Comparison of ENCODE assay signal across 19 cellular contexts in the genomic region with DNA sequence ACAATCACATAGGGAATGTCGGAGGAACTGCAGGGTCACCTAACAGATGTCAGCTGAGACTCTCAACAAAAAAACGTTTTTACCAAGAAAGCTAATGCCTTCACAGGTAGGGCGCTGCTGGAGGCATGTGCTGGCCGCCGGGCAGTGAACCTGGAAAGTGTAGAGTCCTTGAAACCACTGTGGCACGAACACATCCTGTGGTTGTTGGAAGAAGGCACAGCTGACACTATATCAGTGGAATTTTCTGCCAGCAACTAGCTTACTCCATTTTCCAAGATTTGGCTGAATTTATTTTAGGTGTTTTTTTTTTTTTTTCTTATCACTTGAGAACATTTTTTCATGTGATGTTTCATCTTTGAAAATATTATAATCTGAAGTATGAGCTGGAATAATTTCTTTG. TPM values are rescaled to one million over a fixed set of nuclear protein-coding genes. Genes with fewer than 3 reads are reported as not detected.
DNase-seq lines count a peak whose midpoint lies in the region; ATAC-seq, FAIRE-seq and TF ChIP-seq lines count a peak whose summit lies in the region.
"Had no signal": no experiment of that assay in that cellular context is flagged by ENCODE, and none has a peak within 500 bp of the region (broad histone marks: within the 10 kb centered on the region; RNA-seq: fewer than 3 reads in every experiment).

No MANE protein-coding gene starts in this region.

- POLR2A ChIA-PET in GM12878 (lab: Charles Lee): interaction anchor here (0.7 kb wide), 2 partner anchors 19 to 150 kb away, joined by 3 to 4 read pairs; no protein-coding TSS in a partner anchor

- RAD21 ChIA-PET in GM12878 (lab: Charles Lee; ENCODE audit: unreplicated experiment): interaction anchor here (0.6 to 0.7 kb wide), 3 partner anchors 10 to 194 kb away, joined by 3 read pairs; no protein-coding TSS in a partner anchor

- no peak overlapping the region for H3K4me3 ChIP-seq in left ventricle myocardium inferior
- no peak overlapping the region for H3K4me3 ChIP-seq in GM12878
- H3K4me3 ChIP-seq in thyroid gland (replicated peaks in 1 of 3): no peak overlapping the region
- no peak overlapping the region for H3K4me3 ChIP-seq in coronary artery

- H3K4me1 ChIP-seq in left ventricle myocardium inferior: peaks cover 87% of the 10 kb centered on the region
- H3K4me1 ChIP-seq in GM12878 (ENCODE audit: control insufficient read depth, insufficient read depth, low read length): no peaks in the 10 kb centered on the region
- H3K4me1 ChIP-seq in thyroid gland: peaks cover 6 to 7% of the 10 kb centered on the region in 2 donors
- H3K4me1 ChIP-seq: Caco-2 had no signal

- SMC1A ChIA-PET in GM12878 (lab: Charles Lee; ENCODE audit: uncharacterized antibody, unreplicated experiment): interaction anchor here (1.1 to 1.2 kb wide), 2 partner anchors 11 to 13 kb away, joined by 3 read pairs; no protein-coding TSS in a partner anchor

- TF ChIP-seq RAD21 in GM12878 (IDR thresholded peaks at IDR 0.05; ENCODE audit: insufficient read depth, low read depth, low read length): no peak

- H3K27me3 ChIP-seq in left ventricle myocardium inferior (ENCODE audit: low read depth) (no peaks in the 10 kb centered on the region), GM12878 (replicated peaks in 1 of 2; ENCODE audit: control insufficient read depth in 2 of 2, insufficient read depth in 2 of 2, low read length in 1 of 2) (no peaks in the 10 kb centered on the region), layer of hippocampus (ENCODE audit: control insufficient read depth, insufficient read depth, low read length) (no peaks in the 10 kb centered on the region), thyroid gland (no peaks in the 10 kb centered on the region)

- 75% methylated on average over 6 of the region's 6 CpGs for WGBS in GM12878 (ENCODE audit: insufficient coverage, insufficient replicate concordance, low lambda C conversion rate, missing lambda C conversion rate)
- 32 to 42% methylated on average over 6 of the region's 6 CpGs for WGBS in thyroid gland, 2 donors

- H3K9ac ChIP-seq in GM12878 (ENCODE audit: control insufficient read depth, insufficient read depth, low read length): no peak overlapping the region

- TF ChIP-seq CTCF in left ventricle myocardium inferior (IDR thresholded peaks at IDR 0.05; ENCODE audit: borderline replicate concordance): no peak
- TF ChIP-seq CTCF in GM12878 (IDR thresholded peaks at IDR 0.05 in 2 of 3, conservative IDR thresholded peaks at IDR 0.05 in 1 of 3; ENCODE audit: control insufficient read depth in 2 of 3, extremely low read depth in 1 of 3, insufficient read depth in 1 of 3, low read depth in 3 of 3, low read length in 3 of 3): no peak
- no peak for TF ChIP-seq CTCF in thyroid gland (IDR thresholded peaks at IDR 0.05)
- no peak for TF ChIP-seq CTCF in coronary artery (IDR thresholded peaks at IDR 0.05)

- intact Hi-C loops in left ventricle myocardium inferior (cut with micrococcal nuclease): no loop called here
- intact Hi-C loops in left cardiac atrium (cut with DNase I): no loop called here
- intact Hi-C loops in GM12878 (cut with micrococcal nuclease; ENCODE audit: unreplicated experiment): no loop called here
- intact Hi-C loops in thyroid gland (cut with DNase I): no loop called here

- no peaks in the 10 kb centered on the region for H3K79me2 ChIP-seq in GM12878 (ENCODE audit: control insufficient read depth, insufficient read depth, low read length)

- CTCF ChIA-PET in GM12878 (lab: Yijun Ruan, JAX): interaction anchor here (0.6 to 1.0 kb wide), 4 partner anchors 166 to 493 kb away, joined by 3 to 4 read pairs (median 4); no protein-coding TSS in a partner anchor

- TF ChIP-seq EP300 in GM12878 (IDR thresholded peaks at IDR 0.05; ENCODE audit: borderline replicate concordance in 1 of 2, control insufficient read depth in 1 of 2, low read depth in 2 of 2, low read length in 2 of 2): no peak

- H3K36me3 ChIP-seq in left ventricle myocardium inferior (peaks cover 98% of the 10 kb centered on the region), GM12878 (ENCODE audit: control insufficient read depth in 2 of 2, insufficient read depth in 2 of 2, low read length in 1 of 2) (peaks cover 13 to 52% of the 10 kb centered on the region in 2 experiments), thyroid gland (peaks cover 77 to 79% of the 10 kb centered on the region in 2 donors)

- in situ Hi-C loops in GM12878 (cut with MboI): no loop called here

- H2AFZ ChIP-seq in GM12878 (ENCODE audit: control insufficient read depth, low read depth, low read length): no peak overlapping the region

- BruUV-seq in GM12878 (replicated peaks; lab: Mats Ljungman, UMichigan): no TSS peak

- ATAC-seq in left cardiac atrium: no peak
- ATAC-seq in GM12878: no peak
- ATAC-seq: HCT116 had no signal

- no peak for DNase-seq in left ventricle myocardium inferior
- no peak for DNase-seq in left cardiac atrium
- DNase-seq in GM12878 (ENCODE audit: low read depth, low spot score): no peak
- DNase-seq in thyroid gland: peak; percentile 74 to 81
- no peak for DNase-seq in coronary artery (ENCODE audit: low spot score)
- DNase-seq in DMS 273 (lab: John Stamatoyannopoulos, UW; ENCODE audit: unreplicated experiment): no peak
- DNase-seq in mucosa of gallbladder (ENCODE audit: low spot score): no peak
- DNase-seq: Caco-2; CD4-positive, alpha-beta T cell; GOT3; MM.1S; NCI-H1092; NCI-H146; NCI-H2081; NCI-H446 treated with DMSO at 0.1 percent for 48 hours; SIG-M5 had no signal

- peak; percentile 44 for FAIRE-seq in GM12878 (lab: Jason Lieb, UNC)
- FAIRE-seq: A204.1 had no signal

- TF ChIP-seq POLR2A in GM12878 (IDR thresholded peaks at IDR 0.05; ENCODE audit: low read depth, low read length) (no peak), thyroid gland (IDR thresholded peaks at IDR 0.05) (no peak)

- H4K20me1 ChIP-seq in GM12878 (ENCODE audit: control insufficient read depth, insufficient read depth): no peaks in the 10 kb centered on the region

- H3K27ac ChIP-seq in left ventricle myocardium inferior (replicated peaks) (peak overlapping the region; percentile 91), GM12878 (ENCODE audit: control insufficient read depth, insufficient read depth) (no peak overlapping the region), layer of hippocampus (ENCODE audit: low read depth, low read length) (peak overlapping the region; percentile 27), thyroid gland (peak overlapping the region; percentile 15 to 63 (median 40)), coronary artery (no peak overlapping the region)

- H3K9me3 ChIP-seq in left ventricle myocardium inferior (replicated peaks) (no peaks in the 10 kb centered on the region), GM12878 (replicated peaks; ENCODE audit: control insufficient read depth, insufficient read depth, low read length) (no peaks in the 10 kb centered on the region), thyroid gland (no peaks in the 10 kb centered on the region)
- H3K9me3 ChIP-seq: Caco-2 had no signal

- H3K4me2 ChIP-seq in GM12878 (ENCODE audit: control insufficient read depth, insufficient read depth): no peak overlapping the region

TF ChIP-seq in GM12878, 131 proteins besides CTCF, POLR2A, EP300 and RAD21 (continues in another document):
- no peak for TF ChIP-seq SPI1 (IDR thresholded peaks at IDR 0.05; ENCODE audit: borderline replicate concordance, insufficient read depth, low read depth, low read length)

RNA-seq across cellular contexts. Expression of a gene that starts 14.2 kb away (rescaled TPM):
- total RNA-seq in left ventricle myocardium inferior (42.0 TPM), left cardiac atrium (10 to 100 TPM; 27.5 to 41.9 TPM), GM12878 (2014; rRNA removed) (47.5 and 48.0 TPM in 2 replicates), GM12878 (2014; rRNA removed; fragmentation: Illumina TruSeq; extraction: Trizol) (26.1 and 29.6 TPM in 2 replicates), GM12878 (2021) (54.5 and 57.0 TPM in 2 replicates), thyroid gland (100 to 1,000 TPM in 1 of 4 donors, 10 to 100 TPM in 3; 30.7 to 113 (median 49.0) TPM), mucosa of gallbladder (43.5 TPM)
- 189 and 218 TPM in 2 replicates for total RNA-seq in GM12878 (2013; cell fraction: nucleolus; rRNA removed)
- polyA plus RNA-seq in GM12878 (2011; ENCODE audit: low read depth): 18.3 TPM
- polyA plus RNA-seq in GM12878 (2011; rRNA removed) (33.4 and 40.0 TPM in 2 replicates), GM12878 (2014; fragmentation: Illumina TruSeq; extraction: Trizol) (25.8 and 34.8 TPM in 2 replicates), GM12878 (2014; fragmentation: Nextera tagmentation; extraction: Ambion mirVana) (1 to 10 TPM; 3.5 to 5.8 TPM), GM12878 (2014; rRNA removed) (56.0 and 66.7 TPM in 2 replicates), GM12878 (2016; fragmentation: Nextera tagmentation; extraction: Ambion mirVana) (10 to 100 TPM; 49.4 to 54.4 TPM)
- polyA plus RNA-seq in GM12878 (2011; cell fraction: cytosol; rRNA removed): 39.1 and 46.8 TPM in 2 replicates
- 219 and 267 TPM in 2 replicates for polyA plus RNA-seq in GM12878 (2011; cell fraction: nucleus; rRNA removed)
- 35.4 and 37.9 TPM in 2 replicates for polyA plus RNA-seq in GM12878 (2012)
- 34.3 and 45.9 TPM in 2 replicates for polyA minus RNA-seq in GM12878 (2011; rRNA and poly(A)+ RNA removed)
- polyA minus RNA-seq in GM12878 (2011; cell fraction: cytosol; rRNA and poly(A)+ RNA removed): 10.3 and 13.0 TPM in 2 replicates
- 113 and 177 TPM in 2 replicates for polyA minus RNA-seq in GM12878 (2011; cell fraction: nucleus; rRNA and poly(A)+ RNA removed)

RNA-seq across cellular contexts. Expression of a gene that starts 53.0 kb away (rescaled TPM):
- total RNA-seq in left ventricle myocardium inferior: 0.25 TPM
- under 1 TPM; 0.24 to 0.94 TPM for total RNA-seq in left cardiac atrium
- 24.9 and 27.6 TPM in 2 replicates for total RNA-seq in GM12878 (2013; cell fraction: nucleolus; rRNA removed)
- 25.9 and 27.4 TPM in 2 replicates for total RNA-seq in GM12878 (2014; rRNA removed)
- 21.8 and 23.3 TPM in 2 replicates for total RNA-seq in GM12878 (2014; rRNA removed; fragmentation: Illumina TruSeq; extraction: Trizol)
- total RNA-seq in GM12878 (2021): 43.9 and 46.2 TPM in 2 replicates
- 9.6 TPM for polyA plus RNA-seq in GM12878 (2011; ENCODE audit: low read depth)
- polyA plus RNA-seq in GM12878 (2011; rRNA removed): 15.9 and 21.6 TPM in 2 replicates
- polyA plus RNA-seq in GM12878 (2011; cell fraction: cytosol; rRNA removed): 25.5 and 28.6 TPM in 2 replicates
- 32.2 and 57.3 TPM in 2 replicates for polyA plus RNA-seq in GM12878 (2011; cell fraction: nucleus; rRNA removed)
- 17.0 and 17.2 TPM in 2 replicates for polyA plus RNA-seq in GM12878 (2012)
- polyA plus RNA-seq in GM12878 (2014; fragmentation: Illumina TruSeq; extraction: Trizol): 30.8 and 37.1 TPM in 2 replicates
- 1 to 10 TPM; 6.6 to 10.0 TPM for polyA plus RNA-seq in GM12878 (2014; fragmentation: Nextera tagmentation; extraction: Ambion mirVana)
- polyA plus RNA-seq in GM12878 (2014; rRNA removed): 43.0 and 45.2 TPM in 2 replicates
- 10 to 100 TPM; 43.9 to 44.5 TPM for polyA plus RNA-seq in GM12878 (2016; fragmentation: Nextera tagmentation; extraction: Ambion mirVana)
- 11.3 and 18.4 TPM in 2 replicates for polyA minus RNA-seq in GM12878 (2011; rRNA and poly(A)+ RNA removed)
- 15.4 and 17.2 TPM in 2 replicates for polyA minus RNA-seq in GM12878 (2011; cell fraction: cytosol; rRNA and poly(A)+ RNA removed)
- 9.9 and 17.7 TPM in 2 replicates for polyA minus RNA-seq in GM12878 (2011; cell fraction: nucleus; rRNA and poly(A)+ RNA removed)
- total RNA-seq in thyroid gland: under 1 TPM in 3 of 4 donors, not detected in 1; 0.22 to 0.27 (median 0.25) TPM
- total RNA-seq in mucosa of gallbladder: 1.3 TPM

Comparison
In these comparisons a context has a peak if more than half of its experiments do, and no peak if none do; other contexts are left out.
1. DNase-seq: peak in thyroid gland (2 of 2); none in left ventricle myocardium inferior (single experiment), left cardiac atrium (single experiment), GM12878 (single experiment), coronary artery (single experiment), DMS 273 (single experiment) and mucosa of gallbladder (single experiment).
2. H3K27ac ChIP-seq: peak in left ventricle myocardium inferior (single experiment), layer of hippocampus (single experiment) and thyroid gland (3 of 3); none in GM12878 (single experiment) and coronary artery (0 of 2).